ENCODE assay signal across 8 cellular contexts in the genomic region with DNA sequence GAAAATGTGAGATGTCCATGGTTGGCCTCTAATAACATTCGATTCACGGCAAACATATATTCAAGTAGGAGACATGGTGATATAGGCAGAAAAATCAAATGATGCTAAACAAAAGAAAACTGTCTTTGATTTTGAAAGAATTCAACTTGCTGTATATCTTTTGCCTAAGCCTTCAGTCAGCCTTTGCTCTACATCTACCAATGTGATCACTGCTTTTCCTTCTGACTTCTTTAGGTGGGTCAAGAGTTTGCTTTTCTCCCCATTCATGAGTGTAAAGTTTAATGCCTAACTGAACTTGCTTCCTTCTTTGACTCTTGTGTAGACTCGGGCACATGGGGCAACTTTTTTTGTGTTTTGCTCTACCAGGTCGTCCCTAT. TPM values are rescaled to one million over a fixed set of nuclear protein-coding genes. Genes with fewer than 3 reads are reported as not detected.
DNase-seq lines count a peak whose midpoint lies in the region; ATAC-seq and TF ChIP-seq lines count a peak whose summit lies in the region.

No MANE protein-coding gene starts in this region.

- CTCF ChIA-PET in CD4-positive, alpha-beta memory T cell (lab: Charles Lee; ENCODE audit: partially characterized antibody): interaction anchor here (0.7 to 2.7 kb wide), 17 partner anchors 8 to 801 kb away, joined by 3 to 22 read pairs (median 5); a partner anchor contains a TSS

- no peak overlapping the region for H3K4me3 Mint-ChIP-seq in CD4-positive, alpha-beta memory T cell

- H3K27me3 Mint-ChIP-seq in CD4-positive, alpha-beta memory T cell: no peaks in the 10 kb centered on the region

- peaks cover 36% of the 10 kb centered on the region for H3K4me1 ChIP-seq in CD4-positive, alpha-beta memory T cell (ENCODE audit: insufficient read depth, low read length)

- H2AFZ ChIP-seq in neural cell (ENCODE audit: low read depth, low read length): no peak overlapping the region

- peaks cover 31% of the 10 kb centered on the region for H3K79me2 ChIP-seq in neural cell (replicated peaks; ENCODE audit: insufficient read depth, low read length)

- no peak for TF ChIP-seq RAD21 in neural cell (conservative IDR thresholded peaks at IDR 0.05)

- no peaks in the 10 kb centered on the region for H3K9me3 Mint-ChIP-seq in CD4-positive, alpha-beta memory T cell

- H3K36me3 Mint-ChIP-seq in CD4-positive, alpha-beta memory T cell: peaks cover 18 to 22% of the 10 kb centered on the region in 2 donors

- POLR2A ChIA-PET in CD4-positive, alpha-beta memory T cell (lab: Charles Lee; ENCODE audit: partially characterized antibody): interaction anchor here (0.8 to 1.9 kb wide), 14 partner anchors 8 to 455 kb away, joined by 3 to 19 read pairs (median 4); a partner anchor contains a TSS

- H3K36me3 ChIP-seq in CD4-positive, alpha-beta memory T cell (ENCODE audit: insufficient read depth, low read length): peaks cover 10% of the 10 kb centered on the region
- H3K36me3 ChIP-seq in brain microvascular endothelial cell (replicated peaks) (peaks cover 11% of the 10 kb centered on the region), neural cell (ENCODE audit: insufficient read depth, low read length) (no peaks in the 10 kb centered on the region)

- intact Hi-C loops in CD4-positive, alpha-beta memory T cell (cut with micrococcal nuclease): loop anchor here (1.0 to 10.0 kb wide), 5 partner anchors 292 to 913 kb away; a partner anchor contains a TSS

- no peaks in the 10 kb centered on the region for H3K27me3 ChIP-seq in CD4-positive, alpha-beta memory T cell (ENCODE audit: insufficient read depth, low read length)
- no peaks in the 10 kb centered on the region for H3K27me3 ChIP-seq in brain microvascular endothelial cell (replicated peaks)
- no peaks in the 10 kb centered on the region for H3K27me3 ChIP-seq in neural cell (ENCODE audit: insufficient read depth, low read depth, low read length)

- H3K9me3 ChIP-seq in CD4-positive, alpha-beta memory T cell (ENCODE audit: control insufficient read depth in 1 of 2, low read length in 2 of 2): no peaks in the 10 kb centered on the region
- no peaks in the 10 kb centered on the region for H3K9me3 ChIP-seq in neural cell (ENCODE audit: low read length)

- no peaks in the 10 kb centered on the region for H3F3A ChIP-seq in neural cell (ENCODE audit: insufficient read depth, low read length, poor library complexity, severe bottlenecking)

- peak overlapping the region; percentile 77 for H3K27ac ChIP-seq in CD4-positive, alpha-beta memory T cell (ENCODE audit: low read depth, low read length)
- H3K27ac ChIP-seq in brain microvascular endothelial cell: no peak overlapping the region
- H3K27ac ChIP-seq in neural cell (ENCODE audit: low read length): no peak overlapping the region

- H4K20me1 ChIP-seq in neural cell (ENCODE audit: insufficient read depth): no peaks in the 10 kb centered on the region

- no peak overlapping the region for H3K4me2 ChIP-seq in neural cell (ENCODE audit: low read length)

- H3K4me1 Mint-ChIP-seq in CD4-positive, alpha-beta memory T cell: peaks cover 10 to 24% (median 16%) of the 10 kb centered on the region in 4 donors

- no peak for TF ChIP-seq EP300 in neural cell (conservative IDR thresholded peaks at IDR 0.05; ENCODE audit: poor library complexity, severe bottlenecking)

- no peak overlapping the region for H3K9ac ChIP-seq in neural cell (ENCODE audit: low read length)

- in situ Hi-C loops in brain microvascular endothelial cell (cut with HindIII; ENCODE audit: low pct_ligation_motif_present, low sequenced_read_pairs): loop anchor here (25.0 kb wide), 1 partner anchor 352 kb away; no protein-coding TSS in a partner anchor

- ATAC-seq in HG02973 (IDR thresholded peaks at IDR 0.05; ENCODE audit: unreplicated experiment): peak; percentile 17

- no peak for DNase-seq in CD4-positive, alpha-beta memory T cell
- no peak for DNase-seq in brain microvascular endothelial cell
- no peak for DNase-seq in A172 (ENCODE audit: low spot score)
- no peak for DNase-seq in AG08396 (ENCODE audit: low spot score)
- DNase-seq in CD1c-positive myeloid dendritic cell (ENCODE audit: extremely low spot score): no peak
- no peak for DNase-seq in activated T-cell treated with anti-CD3 and anti-CD28 coated beads, Interleukin-2, amount 50 U/mL, for 1 hour

- TF ChIP-seq CTCF in brain microvascular endothelial cell (IDR thresholded peaks at IDR 0.05; ENCODE audit: low read depth, low read length, missing control alignments) (no peak), neural cell (IDR thresholded peaks at IDR 0.05; ENCODE audit: poor library complexity, severe bottlenecking) (no peak)

- no peak overlapping the region for H3K27ac Mint-ChIP-seq in CD4-positive, alpha-beta memory T cell

- H3K4me3 ChIP-seq in CD4-positive, alpha-beta memory T cell (ENCODE audit: low read length in 2 of 2): peak overlapping the region in 1 of 2 donors; percentile 69
- H3K4me3 ChIP-seq in brain microvascular endothelial cell (ENCODE audit: low read depth, low read length): peak overlapping the region; percentile 71
- H3K4me3 ChIP-seq in neural cell (ENCODE audit: low read length): peak overlapping the region; percentile 75

- H3K9me2 ChIP-seq in neural cell (ENCODE audit: insufficient read depth, low read length): no peaks in the 10 kb centered on the region

TF ChIP-seq in neural cell, 6 proteins besides CTCF, POLR2A, EP300 and RAD21:
- TF ChIP-seq EZH2 (IDR thresholded peaks at IDR 0.05; ENCODE audit: borderline replicate concordance, insufficient read depth, low read length, poor library complexity, severe bottlenecking) (no peak), MXI1 (conservative IDR thresholded peaks at IDR 0.05; ENCODE audit: poor library complexity, severe bottlenecking) (no peak), SMC3 (conservative IDR thresholded peaks at IDR 0.05; ENCODE audit: poor library complexity) (no peak), POLR2AphosphoS5 (IDR thresholded peaks at IDR 0.05) (no peak), TAF1 (IDR thresholded peaks at IDR 0.05; ENCODE audit: low read depth) (no peak)
- TF ChIP-seq, protein P1, sequence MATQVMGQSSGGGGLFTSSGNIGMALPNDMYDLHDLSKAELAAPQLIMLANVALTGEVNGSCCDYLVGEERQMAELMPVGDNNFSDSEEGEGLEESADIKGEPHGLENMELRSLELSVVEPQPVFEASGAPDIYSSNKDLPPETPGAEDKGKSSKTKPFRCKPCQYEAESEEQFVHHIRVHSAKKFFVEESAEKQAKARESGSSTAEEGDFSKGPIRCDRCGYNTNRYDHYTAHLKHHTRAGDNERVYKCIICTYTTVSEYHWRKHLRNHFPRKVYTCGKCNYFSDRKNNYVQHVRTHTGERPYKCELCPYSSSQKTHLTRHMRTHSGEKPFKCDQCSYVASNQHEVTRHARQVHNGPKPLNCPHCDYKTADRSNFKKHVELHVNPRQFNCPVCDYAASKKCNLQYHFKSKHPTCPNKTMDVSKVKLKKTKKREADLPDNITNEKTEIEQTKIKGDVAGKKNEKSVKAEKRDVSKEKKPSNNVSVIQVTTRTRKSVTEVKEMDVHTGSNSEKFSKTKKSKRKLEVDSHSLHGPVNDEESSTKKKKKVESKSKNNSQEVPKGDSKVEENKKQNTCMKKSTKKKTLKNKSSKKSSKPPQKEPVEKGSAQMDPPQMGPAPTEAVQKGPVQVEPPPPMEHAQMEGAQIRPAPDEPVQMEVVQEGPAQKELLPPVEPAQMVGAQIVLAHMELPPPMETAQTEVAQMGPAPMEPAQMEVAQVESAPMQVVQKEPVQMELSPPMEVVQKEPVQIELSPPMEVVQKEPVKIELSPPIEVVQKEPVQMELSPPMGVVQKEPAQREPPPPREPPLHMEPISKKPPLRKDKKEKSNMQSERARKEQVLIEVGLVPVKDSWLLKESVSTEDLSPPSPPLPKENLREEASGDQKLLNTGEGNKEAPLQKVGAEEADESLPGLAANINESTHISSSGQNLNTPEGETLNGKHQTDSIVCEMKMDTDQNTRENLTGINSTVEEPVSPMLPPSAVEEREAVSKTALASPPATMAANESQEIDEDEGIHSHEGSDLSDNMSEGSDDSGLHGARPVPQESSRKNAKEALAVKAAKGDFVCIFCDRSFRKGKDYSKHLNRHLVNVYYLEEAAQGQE (IDR thresholded peaks at IDR 0.05; ENCODE audit: borderline replicate concordance): no peak
TF ChIP-seq in neural cell: peak in this region for 0.

RNA-seq across cellular contexts. Expression of a gene that starts 0.4 kb away (rescaled TPM):
- total RNA-seq in CD4-positive, alpha-beta memory T cell: 10 to 100 TPM; 69.6 to 69.8 TPM
- polyA plus RNA-seq in CD4-positive, alpha-beta memory T cell: 10 to 100 TPM; 26.8 to 36.8 TPM
- polyA plus RNA-seq in neural cell: 12.2 and 16.1 TPM in 2 replicates
- polyA minus RNA-seq in neural cell: 29.7 and 33.9 TPM in 2 replicates
- 6.2 and 10.1 TPM in 2 replicates for total RNA-seq in A172 (2014; rRNA removed; shearing (Covaris generic))

RNA-seq across cellular contexts. Expression of a gene that starts 5.7 kb away (rescaled TPM):
- 100 to 1,000 TPM; 141 to 162 TPM for total RNA-seq in CD4-positive, alpha-beta memory T cell
- polyA plus RNA-seq in CD4-positive, alpha-beta memory T cell: 100 to 1,000 TPM; 473 to 613 TPM
- 407 and 483 TPM in 2 replicates for polyA plus RNA-seq in neural cell
- polyA minus RNA-seq in neural cell: 126 and 128 TPM in 2 replicates
- 152 and 197 TPM in 2 replicates for total RNA-seq in A172 (2014; rRNA removed; shearing (Covaris generic))

RNA-seq across cellular contexts. Expression of a gene that starts 15.7 kb away (rescaled TPM):
- total RNA-seq in CD4-positive, alpha-beta memory T cell: 10 to 100 TPM; 64.0 to 70.9 TPM
- 1 to 10 TPM in 1 of 2 donors, under 1 TPM in 1; 0.76 to 2.4 TPM for polyA plus RNA-seq in CD4-positive, alpha-beta memory T cell
- 17.1 and 23.1 TPM in 2 replicates for polyA plus RNA-seq in neural cell
- polyA minus RNA-seq in neural cell: 8.1 and 9.7 TPM in 2 replicates
- total RNA-seq in A172 (2014; rRNA removed; shearing (Covaris generic)): 1.4 TPM in 2 replicates

Comparison
In these comparisons a context has a peak if more than half of its experiments do, and no peak if none do; other contexts are left out.
1. RNA of a gene that starts 15.7 kb away (total RNA-seq): 64.0 to 70.9 TPM in CD4-positive, alpha-beta memory T cell; 1.4 TPM in A172; every median in the first group is over 10 times any median in the second.